ENCODE assay signal across 1 cellular context in genomic region chr7:98434087-98434486, GRCh38.
TF ChIP-seq lines count a peak whose summit lies in the region.

No MANE protein-coding gene starts in this region.

TF ChIP-seq in K562, 482 proteins besides CTCF, POLR2A, EP300 and RAD21 (continued from another document):
- no peak for TF ChIP-seq ELK1 (CRISPR knock-in tag; IDR thresholded peaks at IDR 0.05)
- no peak for TF ChIP-seq YBX1 (IDR thresholded peaks at IDR 0.05)
